8 cellular contexts compared by ENCODE assay signal in genomic region chr11:117230981-117231636, GRCh38. TPM values are rescaled to one million over a fixed set of nuclear protein-coding genes. Genes with fewer than 3 reads are reported as not detected.
DNase-seq lines count a peak whose midpoint lies in the region; ATAC-seq, FAIRE-seq and TF ChIP-seq lines count a peak whose summit lies in the region.

No MANE protein-coding gene starts in this region.

- WGBS in GM12878 (ENCODE audit: insufficient coverage, insufficient replicate concordance, low lambda C conversion rate, missing lambda C conversion rate), result 5% methylated on average over 4 of the region's 4 CpGs
- 8 to 10% methylated on average over 4 of the region's 4 CpGs for WGBS in transverse colon (ENCODE audit: low coverage in 1 of 2), 2 donors

- RAD21 ChIA-PET in GM12878 (lab: Charles Lee; ENCODE audit: unreplicated experiment), result interaction anchor here (0.7 to 9.9 kb wide), 11 partner anchors 16 to 586 kb away, joined by 3 to 159 read pairs (median 3); partner anchors contain the start of genes BACE1, CEP164, SIDT2 and SIK3

- H3K27ac ChIP-seq in GM12878 (ENCODE audit: control insufficient read depth, insufficient read depth), result peak overlapping the region; percentile 87
- peak overlapping the region; percentile 95 for H3K27ac ChIP-seq in lower lobe of right lung
- H3K27ac ChIP-seq in transverse colon, result peak overlapping the region; percentile 96 to 99 (median 98)

- H3K36me3 ChIP-seq in GM12878 (ENCODE audit: control insufficient read depth in 2 of 2, insufficient read depth in 2 of 2, low read length in 1 of 2) (peaks cover 9 to 16% of the 10 kb centered on the region in 2 experiments; a peak in 3 of 4 replicates), lower lobe of right lung (peaks cover 39% of the 10 kb centered on the region), transverse colon (peaks cover 0 to 30% (median 10%) of the 10 kb centered on the region in 4 donors)

- peak overlapping the region; percentile 93 for H3K9ac ChIP-seq in GM12878 (ENCODE audit: control insufficient read depth, insufficient read depth, low read length)

- H3K27me3 Mint-ChIP-seq in activated T-cell treated with anti-CD3 and anti-CD28 coated beads, Interleukin-2, amount 50 U/mL, for 4 hours (ENCODE audit: low read depth), result no peaks in the 10 kb centered on the region

- BruUV-seq in GM12878 (replicated peaks; lab: Mats Ljungman, UMichigan), result no TSS peak

- CTCF ChIA-PET in GM12878 (lab: Yijun Ruan, JAX), result interaction anchor here (0.7 to 17.3 kb wide), 15 partner anchors 10 to 586 kb away, joined by 3 to 422 read pairs (median 4); partner anchors contain the start of genes CEP164, PAFAH1B2 and SIDT2

- H3K4me1 ChIP-seq in GM12878 (ENCODE audit: control insufficient read depth, insufficient read depth, low read length), result peaks cover 9% of the 10 kb centered on the region
- H3K4me1 ChIP-seq in lower lobe of right lung, result peaks cover 36% of the 10 kb centered on the region
- H3K4me1 ChIP-seq in transverse colon, result peaks cover 10 to 42% (median 31%) of the 10 kb centered on the region in 4 donors

- no peak for TF ChIP-seq POLR2A in GM12878 (IDR thresholded peaks at IDR 0.05; ENCODE audit: low read depth, low read length)
- TF ChIP-seq POLR2A in transverse colon (IDR thresholded peaks at IDR 0.05), result peak; percentile 19

- H3K4me3 ChIP-seq in GM12878 (peak overlapping the region; percentile 87), lower lobe of right lung (peak overlapping the region; percentile 94), transverse colon (peak overlapping the region; percentile 79 to 99 (median 86))

- ATAC-seq in activated T-cell treated with anti-CD3 and anti-CD28 coated beads, Interleukin-2, amount 50 U/mL, for 4 hours, result no peak
- ATAC-seq in GM12878, result peak; percentile 27
- ATAC-seq in lower lobe of right lung, result no peak
- no peak for ATAC-seq in HG02973 (IDR thresholded peaks at IDR 0.05; ENCODE audit: unreplicated experiment)
- ATAC-seq in HG03460 (IDR thresholded peaks at IDR 0.05; ENCODE audit: unreplicated experiment), result no peak

- SMC1A ChIA-PET in GM12878 (lab: Charles Lee; ENCODE audit: uncharacterized antibody, unreplicated experiment), result interaction anchor here (0.6 to 12.2 kb wide), 15 partner anchors 10 to 586 kb away, joined by 3 to 187 read pairs (median 4); partner anchors contain the start of genes CEP164, PAFAH1B2 and SIDT2

- FAIRE-seq in GM12878 (lab: Jason Lieb, UNC), result no peak

- POLR2A ChIA-PET in GM12878 (lab: Charles Lee), result interaction anchor here (0.5 to 3.6 kb wide), 6 partner anchors 51 to 717 kb away, joined by 3 to 51 read pairs (median 4); partner anchors contain the start of gene SIDT2

- intact Hi-C loops in GM12878 (cut with micrococcal nuclease; ENCODE audit: unreplicated experiment), result loop anchor here (5.0 kb wide), 1 partner anchor 586 kb away; no protein-coding TSS in a partner anchor
- intact Hi-C loops in lower lobe of right lung (cut with DNase I), result no loop called here
- intact Hi-C loops in transverse colon (cut with DNase I; ENCODE audit: low total_unique reads), result no loop called here

- H2AFZ ChIP-seq in GM12878 (ENCODE audit: control insufficient read depth, low read depth, low read length), result peak overlapping the region; percentile 88

- TF ChIP-seq EP300 in GM12878 (IDR thresholded peaks at IDR 0.05; ENCODE audit: borderline replicate concordance in 1 of 2, control insufficient read depth in 1 of 2, low read depth in 2 of 2, low read length in 2 of 2) (no peak), transverse colon (IDR thresholded peaks at IDR 0.05; ENCODE audit: low read depth) (no peak)

- no peak for TF ChIP-seq RAD21 in GM12878 (IDR thresholded peaks at IDR 0.05; ENCODE audit: insufficient read depth, low read depth, low read length)

- H4K20me1 ChIP-seq in GM12878 (ENCODE audit: control insufficient read depth, insufficient read depth), result no peaks in the 10 kb centered on the region

- no peaks in the 10 kb centered on the region for H3K9me3 Mint-ChIP-seq in activated T-cell treated with anti-CD3 and anti-CD28 coated beads, Interleukin-2, amount 50 U/mL, for 4 hours

- H3K79me2 ChIP-seq in GM12878 (ENCODE audit: control insufficient read depth, insufficient read depth, low read length), result peaks cover 46% of the 10 kb centered on the region

- no peak for TF ChIP-seq CTCF in GM12878 (IDR thresholded peaks at IDR 0.05 in 2 of 3, conservative IDR thresholded peaks at IDR 0.05 in 1 of 3; ENCODE audit: control insufficient read depth in 2 of 3, extremely low read depth in 1 of 3, insufficient read depth in 1 of 3, low read depth in 3 of 3, low read length in 3 of 3)
- TF ChIP-seq CTCF in lower lobe of right lung (IDR thresholded peaks at IDR 0.05), result no peak
- TF ChIP-seq CTCF in transverse colon (IDR thresholded peaks at IDR 0.05), result no peak

- H3K4me2 ChIP-seq in GM12878 (ENCODE audit: control insufficient read depth, insufficient read depth), result peak overlapping the region; percentile 91

- H3K36me3 Mint-ChIP-seq in activated T-cell treated with anti-CD3 and anti-CD28 coated beads, Interleukin-2, amount 50 U/mL, for 4 hours (ENCODE audit: insufficient read depth), result peaks cover 29% of the 10 kb centered on the region

- H3K27me3 ChIP-seq in GM12878 (replicated peaks in 1 of 2; ENCODE audit: control insufficient read depth in 2 of 2, insufficient read depth in 2 of 2, low read length in 1 of 2) (no peaks in the 10 kb centered on the region), lower lobe of right lung (ENCODE audit: low read depth) (no peaks in the 10 kb centered on the region), transverse colon (no peaks in the 10 kb centered on the region)

- DNase-seq in activated T-cell treated with anti-CD3 and anti-CD28 coated beads, Interleukin-2, amount 50 U/mL, for 4 hours, result no peak
- DNase-seq in activated T-cell treated with anti-CD3 and anti-CD28 coated beads, Interleukin-2, amount 50 U/mL, for 1 hour, result no peak
- no peak for DNase-seq in GM12878 (ENCODE audit: low read depth, low spot score)
- DNase-seq in lower lobe of right lung, result no peak
- DNase-seq in transverse colon, result peak; percentile 67
- DNase-seq in NCI-H1105 (lab: John Stamatoyannopoulos, UW), result no peak

- H3K4me3 Mint-ChIP-seq in activated T-cell treated with anti-CD3 and anti-CD28 coated beads, Interleukin-2, amount 50 U/mL, for 4 hours, result peak overlapping the region; percentile 99

- H3K9me3 ChIP-seq in GM12878 (replicated peaks; ENCODE audit: control insufficient read depth, insufficient read depth, low read length) (no peaks in the 10 kb centered on the region), lower lobe of right lung (no peaks in the 10 kb centered on the region), transverse colon (no peaks in the 10 kb centered on the region)

- H3K4me1 Mint-ChIP-seq in activated T-cell treated with anti-CD3 and anti-CD28 coated beads, Interleukin-2, amount 50 U/mL, for 4 hours (ENCODE audit: low read depth), result peaks cover 49% of the 10 kb centered on the region

- in situ Hi-C loops in GM12878 (cut with MboI), result no loop called here
- in situ Hi-C loops in transverse colon (cut with MboI; ENCODE audit: low pct_ligation_motif_present in 1 of 4, low pct_unique_long_range_greater_than_20kb in 1 of 4, low sequenced_read_pairs in 3 of 4), result no loop called here

RNA-seq across cellular contexts. Expression of gene PCSK7, which starts 0.8 kb away (rescaled TPM):
- 100 to 1,000 TPM; 112 to 139 (median 123) TPM for total RNA-seq in activated T-cell treated with anti-CD3 and anti-CD28 coated beads, Interleukin-2, amount 50 U/mL, for 4 hours
- total RNA-seq in GM12878 (2013; cell fraction: nucleolus; rRNA removed), result 171 and 196 TPM in 2 replicates
- total RNA-seq in GM12878 (2014; rRNA removed) (55.7 and 59.3 TPM in 2 replicates), GM12878 (2014; rRNA removed; fragmentation: Illumina TruSeq; extraction: Trizol) (38.3 and 42.5 TPM in 2 replicates), GM12878 (2021) (69.8 and 81.5 TPM in 2 replicates), lower lobe of right lung (50.2 TPM), transverse colon (100 to 1,000 TPM; 182 to 432 (median 204) TPM)
- 17.2 TPM for polyA plus RNA-seq in GM12878 (2011; ENCODE audit: low read depth)
- polyA plus RNA-seq in GM12878 (2011; rRNA removed) (29.5 and 45.9 TPM in 2 replicates), GM12878 (2014; fragmentation: Illumina TruSeq; extraction: Trizol) (42.5 and 61.2 TPM in 2 replicates), GM12878 (2014; fragmentation: Nextera tagmentation; extraction: Ambion mirVana) (1 to 10 TPM; 5.5 to 5.7 TPM), GM12878 (2014; rRNA removed) (68.0 and 73.0 TPM in 2 replicates), GM12878 (2016; fragmentation: Nextera tagmentation; extraction: Ambion mirVana) (10 to 100 TPM; 51.4 to 51.8 TPM)
- polyA plus RNA-seq in GM12878 (2011; cell fraction: cytosol; rRNA removed), result 46.3 and 62.0 TPM in 2 replicates
- 237 and 245 TPM in 2 replicates for polyA plus RNA-seq in GM12878 (2011; cell fraction: nucleus; rRNA removed)
- polyA plus RNA-seq in GM12878 (2012), result 29.4 and 40.0 TPM in 2 replicates
- polyA minus RNA-seq in GM12878 (2011; rRNA and poly(A)+ RNA removed), result 40.2 and 61.4 TPM in 2 replicates
- 11.6 and 20.1 TPM in 2 replicates for polyA minus RNA-seq in GM12878 (2011; cell fraction: cytosol; rRNA and poly(A)+ RNA removed)
- 34.6 and 60.9 TPM in 2 replicates for polyA minus RNA-seq in GM12878 (2011; cell fraction: nucleus; rRNA and poly(A)+ RNA removed)

RNA-seq across cellular contexts. Expression of gene RNF214, which starts 1.4 kb away (rescaled TPM):
- 10 to 100 TPM; 16.2 to 17.9 (median 16.9) TPM for total RNA-seq in activated T-cell treated with anti-CD3 and anti-CD28 coated beads, Interleukin-2, amount 50 U/mL, for 4 hours
- 37.6 and 40.7 TPM in 2 replicates for total RNA-seq in GM12878 (2013; cell fraction: nucleolus; rRNA removed)
- total RNA-seq in GM12878 (2014; rRNA removed) (6.0 and 7.0 TPM in 2 replicates), GM12878 (2014; rRNA removed; fragmentation: Illumina TruSeq; extraction: Trizol) (8.2 and 8.3 TPM in 2 replicates), GM12878 (2021) (15.2 and 16.8 TPM in 2 replicates), lower lobe of right lung (28.9 TPM), transverse colon (100 to 1,000 TPM in 1 of 4 donors, 10 to 100 TPM in 3; 11.1 to 139 (median 14.5) TPM)
- polyA plus RNA-seq in GM12878 (2011; ENCODE audit: low read depth), result 7.2 TPM
- polyA plus RNA-seq in GM12878 (2011; rRNA removed) (10.0 and 12.7 TPM in 2 replicates), GM12878 (2014; fragmentation: Illumina TruSeq; extraction: Trizol) (13.8 and 19.9 TPM in 2 replicates), GM12878 (2014; fragmentation: Nextera tagmentation; extraction: Ambion mirVana) (1 to 10 TPM; 4.8 to 6.2 TPM), GM12878 (2014; rRNA removed) (8.2 and 11.4 TPM in 2 replicates), GM12878 (2016; fragmentation: Nextera tagmentation; extraction: Ambion mirVana) (10 to 100 TPM; 12.8 to 15.3 TPM)
- 10.7 and 12.7 TPM in 2 replicates for polyA plus RNA-seq in GM12878 (2011; cell fraction: cytosol; rRNA removed)
- 41.4 and 45.4 TPM in 2 replicates for polyA plus RNA-seq in GM12878 (2011; cell fraction: nucleus; rRNA removed)
- polyA plus RNA-seq in GM12878 (2012), result 6.9 and 11.4 TPM in 2 replicates
- 21.2 and 28.2 TPM in 2 replicates for polyA minus RNA-seq in GM12878 (2011; rRNA and poly(A)+ RNA removed)
- polyA minus RNA-seq in GM12878 (2011; cell fraction: cytosol; rRNA and poly(A)+ RNA removed), result 6.9 and 7.5 TPM in 2 replicates
- 14.5 and 22.1 TPM in 2 replicates for polyA minus RNA-seq in GM12878 (2011; cell fraction: nucleus; rRNA and poly(A)+ RNA removed)

RNA-seq across cellular contexts. Expression of gene TAGLN, which starts 31.9 kb away (rescaled TPM):
- 1 to 10 TPM; 2.5 to 3.9 (median 3.2) TPM for total RNA-seq in activated T-cell treated with anti-CD3 and anti-CD28 coated beads, Interleukin-2, amount 50 U/mL, for 4 hours
- 17.4 and 21.3 TPM in 2 replicates for total RNA-seq in GM12878 (2013; cell fraction: nucleolus; rRNA removed)
- total RNA-seq in GM12878 (2014; rRNA removed), result 1.9 and 2.0 TPM in 2 replicates
- 1.5 and 1.6 TPM in 2 replicates for total RNA-seq in GM12878 (2014; rRNA removed; fragmentation: Illumina TruSeq; extraction: Trizol)
- 3.9 and 4.6 TPM in 2 replicates for total RNA-seq in GM12878 (2021)
- 2.9 TPM for polyA plus RNA-seq in GM12878 (2011; ENCODE audit: low read depth)
- 3.5 and 3.9 TPM in 2 replicates for polyA plus RNA-seq in GM12878 (2011; rRNA removed)
- 1.2 and 1.9 TPM in 2 replicates for polyA plus RNA-seq in GM12878 (2011; cell fraction: cytosol; rRNA removed)
- polyA plus RNA-seq in GM12878 (2011; cell fraction: nucleus; rRNA removed), result 36.5 and 46.4 TPM in 2 replicates
- 4.4 and 6.2 TPM in 2 replicates for polyA plus RNA-seq in GM12878 (2012)
- polyA plus RNA-seq in GM12878 (2014; fragmentation: Illumina TruSeq; extraction: Trizol), result 1.9 and 4.8 TPM in 2 replicates
- polyA plus RNA-seq in GM12878 (2014; fragmentation: Nextera tagmentation; extraction: Ambion mirVana), result 1 to 10 TPM in 1 of 2 experiments, under 1 TPM in 1; 0.26 to 1.0 TPM
- 3.6 and 4.0 TPM in 2 replicates for polyA plus RNA-seq in GM12878 (2014; rRNA removed)
- polyA plus RNA-seq in GM12878 (2016; fragmentation: Nextera tagmentation; extraction: Ambion mirVana), result 1 to 10 TPM in 1 of 2 experiments, under 1 TPM in 1; 0.68 to 1.2 TPM
- polyA minus RNA-seq in GM12878 (2011; rRNA and poly(A)+ RNA removed), result 1.3 and 1.5 TPM in 2 replicates
- 1.3 TPM in 1 of 2 replicates, not detected in the other for polyA minus RNA-seq in GM12878 (2011; cell fraction: cytosol; rRNA and poly(A)+ RNA removed)
- 3.6 and 4.8 TPM in 2 replicates for polyA minus RNA-seq in GM12878 (2011; cell fraction: nucleus; rRNA and poly(A)+ RNA removed)
- 297 TPM for total RNA-seq in lower lobe of right lung
- 1,000 to 10,000 TPM in 3 of 4 donors, 100 to 1,000 TPM in 1; 899 to 4,235 (median 1,393) TPM for total RNA-seq in transverse colon

RNA-seq across cellular contexts. Expression of gene SIDT2, which starts 52.6 kb away (rescaled TPM):
- total RNA-seq in activated T-cell treated with anti-CD3 and anti-CD28 coated beads, Interleukin-2, amount 50 U/mL, for 4 hours, result 10 to 100 TPM; 11.1 to 15.4 (median 12.9) TPM
- 135 and 149 TPM in 2 replicates for total RNA-seq in GM12878 (2013; cell fraction: nucleolus; rRNA removed)
- total RNA-seq in GM12878 (2014; rRNA removed), result 9.1 and 11.6 TPM in 2 replicates
- total RNA-seq in GM12878 (2014; rRNA removed; fragmentation: Illumina TruSeq; extraction: Trizol), result 8.4 and 9.0 TPM in 2 replicates
- total RNA-seq in GM12878 (2021), result 20.7 and 23.9 TPM in 2 replicates
- polyA plus RNA-seq in GM12878 (2011; ENCODE audit: low read depth), result 13.0 TPM
- polyA plus RNA-seq in GM12878 (2011; rRNA removed), result 9.5 and 20.7 TPM in 2 replicates
- polyA plus RNA-seq in GM12878 (2011; cell fraction: cytosol; rRNA removed), result 17.4 and 19.1 TPM in 2 replicates
- polyA plus RNA-seq in GM12878 (2011; cell fraction: nucleus; rRNA removed), result 132 and 186 TPM in 2 replicates
- polyA plus RNA-seq in GM12878 (2012), result 23.5 and 23.6 TPM in 2 replicates
- 12.7 and 16.3 TPM in 2 replicates for polyA plus RNA-seq in GM12878 (2014; fragmentation: Illumina TruSeq; extraction: Trizol)
- 1 to 10 TPM; 4.9 to 5.7 TPM for polyA plus RNA-seq in GM12878 (2014; fragmentation: Nextera tagmentation; extraction: Ambion mirVana)
- 16.5 and 19.3 TPM in 2 replicates for polyA plus RNA-seq in GM12878 (2014; rRNA removed)
- polyA plus RNA-seq in GM12878 (2016; fragmentation: Nextera tagmentation; extraction: Ambion mirVana), result 1 to 10 TPM; 5.4 to 6.8 TPM
- 30.9 and 35.5 TPM in 2 replicates for polyA minus RNA-seq in GM12878 (2011; rRNA and poly(A)+ RNA removed)
- 8.3 and 11.5 TPM in 2 replicates for polyA minus RNA-seq in GM12878 (2011; cell fraction: cytosol; rRNA and poly(A)+ RNA removed)
- polyA minus RNA-seq in GM12878 (2011; cell fraction: nucleus; rRNA and poly(A)+ RNA removed), result 54.3 and 61.1 TPM in 2 replicates
- 190 TPM for total RNA-seq in lower lobe of right lung
- 10 to 100 TPM; 68.1 to 95.0 (median 78.2) TPM for total RNA-seq in transverse colon

Comparison
In these comparisons a context has a peak if more than half of its experiments do, and no peak if none do; other contexts are left out.
1. RNA of gene TAGLN, which starts 31.9 kb away (total RNA-seq): 899 to 4,235 TPM in transverse colon and 297 TPM in lower lobe of right lung (single experiment); 2.5 to 3.9 TPM in activated T-cell treated with anti-CD3 and anti-CD28 coated beads, Interleukin-2, amount 50 U/mL, for 4 hours and 1.5 to 21.3 TPM in GM12878; every median in the first group is over 10 times any median in the second.
2. Peak in every context shown above with its lines, with median percentiles within 50 percentile points of each other: H3K27ac ChIP-seq and H3K4me3 ChIP-seq.